ENCODE assay signal across 1 cellular context in genomic region chr15:56045068-56045748, GRCh38.
A peak's percentile ranks its signal among the peaks of the same experiment; 100 is the strongest.
TF ChIP-seq lines count a peak whose summit lies in the region.

No MANE protein-coding gene starts in this region.

TF ChIP-seq in SK-N-SH, 30 proteins besides CTCF, POLR2A, EP300 and RAD21 (continued from another document):
- TF ChIP-seq FOSL2 (IDR thresholded peaks at IDR 0.05; ENCODE audit: borderline replicate concordance, low read depth) = peak; percentile 11; the same call in 1 of the 2 replicates
- 0 out of 2 replicates have a peak, but pooled peaks have one; percentile 15 for TF ChIP-seq JUND (IDR thresholded peaks at IDR 0.05)
- no peak for TF ChIP-seq MAX (IDR thresholded peaks at IDR 0.05; ENCODE audit: low read depth)
- TF ChIP-seq YY1 (IDR thresholded peaks at IDR 0.05; ENCODE audit: low read depth) = no peak
- no peak for TF ChIP-seq GATA2 (CRISPR knock-in tag; IDR thresholded peaks at IDR 0.05)
- TF ChIP-seq, protein P1, sequence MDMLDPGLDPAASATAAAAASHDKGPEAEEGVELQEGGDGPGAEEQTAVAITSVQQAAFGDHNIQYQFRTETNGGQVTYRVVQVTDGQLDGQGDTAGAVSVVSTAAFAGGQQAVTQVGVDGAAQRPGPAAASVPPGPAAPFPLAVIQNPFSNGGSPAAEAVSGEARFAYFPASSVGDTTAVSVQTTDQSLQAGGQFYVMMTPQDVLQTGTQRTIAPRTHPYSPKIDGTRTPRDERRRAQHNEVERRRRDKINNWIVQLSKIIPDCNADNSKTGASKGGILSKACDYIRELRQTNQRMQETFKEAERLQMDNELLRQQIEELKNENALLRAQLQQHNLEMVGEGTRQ (IDR thresholded peaks at IDR 0.05; ENCODE audit: borderline replicate concordance, low read depth, low read length) = no peak
- no peak for TF ChIP-seq RCOR1 (IDR thresholded peaks at IDR 0.05; ENCODE audit: low read length)
TF ChIP-seq in SK-N-SH: peak in this region for 3.
